In genomic region chr19:6086081-6086858, GRCh38 we compare ENCODE assay signal across 1 cellular context.
TF ChIP-seq lines count a peak whose summit lies in the region.

No MANE protein-coding gene starts in this region.

TF ChIP-seq in endothelial cell of umbilical vein, 7 proteins besides CTCF, POLR2A, EP300 and RAD21:
- TF ChIP-seq POLR2AphosphoS5 (IDR thresholded peaks at IDR 0.05; ENCODE audit: insufficient read depth, low read depth, low read length), result no peak
- TF ChIP-seq JUN (IDR thresholded peaks at IDR 0.05; ENCODE audit: borderline replicate concordance, insufficient read depth, insufficient read length, low read depth), result peak; percentile 43
- peak; percentile 37 for TF ChIP-seq FOS (IDR thresholded peaks at IDR 0.05; ENCODE audit: borderline replicate concordance, insufficient read depth, low read length)
- no peak for TF ChIP-seq MYC (IDR thresholded peaks at IDR 0.05; ENCODE audit: low read depth, low read length)
TF ChIP-seq in endothelial cell of umbilical vein: peak in this region for 2.
